Comparison of ENCODE assay signal across 10 cellular contexts in the genomic region with DNA sequence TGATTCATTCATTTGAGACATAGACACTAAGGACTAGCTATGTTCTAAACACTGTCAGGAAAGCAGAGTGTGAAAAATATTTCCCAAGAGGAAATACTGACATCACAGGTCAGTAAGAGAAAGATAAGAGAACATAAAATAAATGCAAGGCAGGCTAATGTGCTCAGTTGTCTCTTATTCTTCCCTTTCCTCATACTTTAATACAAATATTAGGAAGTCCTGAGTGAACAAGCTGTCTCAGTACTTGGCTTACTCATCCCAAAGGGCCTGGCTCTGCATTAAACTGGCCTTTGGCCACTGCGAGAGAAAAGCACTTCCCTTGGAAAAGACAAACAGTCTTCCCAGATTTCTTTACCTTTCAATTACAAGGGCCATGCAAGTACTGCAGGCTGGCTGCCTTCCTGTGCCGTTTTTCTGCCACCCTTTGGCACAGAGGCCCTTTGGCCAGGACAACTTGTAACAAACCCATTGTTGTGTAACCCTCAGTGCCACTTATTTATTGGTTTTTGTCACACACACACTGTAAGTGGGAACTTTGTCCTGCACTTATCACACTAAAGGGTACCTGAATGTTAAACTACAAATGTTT. TPM values are rescaled to one million over a fixed set of nuclear protein-coding genes. Genes with fewer than 3 reads are reported as not detected.
DNase-seq lines count a peak whose midpoint lies in the region; ATAC-seq and TF ChIP-seq lines count a peak whose summit lies in the region.
"Had no signal": no experiment of that assay in that cellular context is flagged by ENCODE, and none has a peak within 500 bp of the region (broad histone marks: within the 10 kb centered on the region; RNA-seq: fewer than 3 reads in every experiment).

No MANE protein-coding gene starts in this region.

- H3K9me3 Mint-ChIP-seq in activated CD4-positive, alpha-beta memory T cell treated with anti-CD3 and anti-CD28 coated beads, Interleukin-2, amount 10 ng/mL, durations not matched to agents 7 days and 5 days = no peaks in the 10 kb centered on the region

- H3K4me1 ChIP-seq in breast epithelium = peaks cover 0 to 8% of the 10 kb centered on the region in 2 donors
- H3K4me1 ChIP-seq in right cardiac atrium (ENCODE audit: control insufficient read depth, insufficient read depth, low read length) = peaks cover 3% of the 10 kb centered on the region
- H3K4me1 ChIP-seq in smooth muscle cell (ENCODE audit: low read depth) = no peaks in the 10 kb centered on the region

- H3K4me3 Mint-ChIP-seq in activated CD4-positive, alpha-beta memory T cell treated with anti-CD3 and anti-CD28 coated beads, Interleukin-2, amount 10 ng/mL, durations not matched to agents 7 days and 5 days = no peak overlapping the region

- no peak overlapping the region for H3K9ac ChIP-seq in smooth muscle cell (ENCODE audit: low read depth)

- H4K20me1 ChIP-seq in smooth muscle cell (ENCODE audit: low read depth) = peaks cover 90% of the 10 kb centered on the region

- WGBS in right cardiac atrium = 14% methylated on average over 2 of the region's 2 CpGs
- WGBS in smooth muscle cell (ENCODE audit: low lambda C conversion rate) = 89% methylated on average over 2 of the region's 2 CpGs

- H3K27me3 ChIP-seq in breast epithelium (no peaks in the 10 kb centered on the region), right cardiac atrium (ENCODE audit: control insufficient read depth, insufficient read depth) (no peaks in the 10 kb centered on the region), smooth muscle cell (ENCODE audit: low read depth) (no peaks in the 10 kb centered on the region)

- H3K9me3 ChIP-seq in breast epithelium (no peaks in the 10 kb centered on the region), right cardiac atrium (ENCODE audit: control insufficient read depth, low read length) (no peaks in the 10 kb centered on the region), smooth muscle cell (replicated peaks; ENCODE audit: low read depth) (no peaks in the 10 kb centered on the region)

- intact Hi-C loops in breast epithelium (cut with DNase I; ENCODE audit: low total_unique reads) = no loop called here
- intact Hi-C loops in right cardiac atrium (cut with DNase I) = no loop called here

- H3K36me3 ChIP-seq in breast epithelium = peaks cover 5% of the 10 kb centered on the region
- peaks cover 4% of the 10 kb centered on the region for H3K36me3 ChIP-seq in smooth muscle cell (ENCODE audit: low read depth)

- H3K4me3 ChIP-seq in breast epithelium (no peak overlapping the region), right cardiac atrium (ENCODE audit: low read length) (no peak overlapping the region), smooth muscle cell (no peak overlapping the region)

- peaks cover 52% of the 10 kb centered on the region for H3K79me2 ChIP-seq in smooth muscle cell (ENCODE audit: low read depth)

- TF ChIP-seq CTCF in breast epithelium (IDR thresholded peaks at IDR 0.05) = no peak
- TF ChIP-seq CTCF in smooth muscle cell (IDR thresholded peaks at IDR 0.05; ENCODE audit: borderline replicate concordance, insufficient read depth, poor library complexity, severe bottlenecking) = no peak

- H3K27ac Mint-ChIP-seq in activated CD4-positive, alpha-beta memory T cell treated with anti-CD3 and anti-CD28 coated beads, Interleukin-2, amount 10 ng/mL, durations not matched to agents 7 days and 5 days = no peak overlapping the region

- no peak overlapping the region for H2AFZ ChIP-seq in smooth muscle cell (ENCODE audit: low read depth)

- TF ChIP-seq POLR2A in breast epithelium (IDR thresholded peaks at IDR 0.05) = no peak

- H3F3A ChIP-seq in smooth muscle cell (ENCODE audit: low read depth) = no peaks in the 10 kb centered on the region

- no peaks in the 10 kb centered on the region for H3K4me1 Mint-ChIP-seq in activated CD4-positive, alpha-beta memory T cell treated with anti-CD3 and anti-CD28 coated beads, Interleukin-2, amount 10 ng/mL, durations not matched to agents 7 days and 5 days

- H3K36me3 Mint-ChIP-seq in activated CD4-positive, alpha-beta memory T cell treated with anti-CD3 and anti-CD28 coated beads, Interleukin-2, amount 10 ng/mL, durations not matched to agents 7 days and 5 days (ENCODE audit: low read depth) = peaks cover 6% of the 10 kb centered on the region

- ATAC-seq in right cardiac atrium (peak; percentile 77 to 80), HG02884 (IDR thresholded peaks at IDR 0.05; ENCODE audit: unreplicated experiment) (no peak), HG03565 (IDR thresholded peaks at IDR 0.05; ENCODE audit: unreplicated experiment) (no peak)

- peak overlapping the region; percentile 54 to 64 for H3K27ac ChIP-seq in breast epithelium
- H3K27ac ChIP-seq in right cardiac atrium (ENCODE audit: low read length) = peak overlapping the region; percentile 11
- peak overlapping the region; percentile 21 for H3K27ac ChIP-seq in smooth muscle cell (ENCODE audit: low read depth)
- H3K27ac ChIP-seq: HL-60 had no signal

- POLR2A ChIA-PET in activated CD4-positive, alpha-beta memory T cell treated with anti-CD3 and anti-CD28 coated beads, Interleukin-2, amount 10 ng/mL, durations not matched to agents 7 days and 5 days (lab: Charles Lee) = no interaction called here

- CTCF ChIA-PET in activated CD4-positive, alpha-beta memory T cell treated with anti-CD3 and anti-CD28 coated beads, Interleukin-2, amount 10 ng/mL, durations not matched to agents 7 days and 5 days (lab: Charles Lee) = interaction anchor here (1.2 kb wide), 1 partner anchor 238 kb away, joined by 4 read pairs; no protein-coding TSS in a partner anchor

- H3K27me3 Mint-ChIP-seq in activated CD4-positive, alpha-beta memory T cell treated with anti-CD3 and anti-CD28 coated beads, Interleukin-2, amount 10 ng/mL, durations not matched to agents 7 days and 5 days = no peaks in the 10 kb centered on the region

- peak; percentile 23 for DNase-seq in HCEC 1CT
- no peak for DNase-seq in breast epithelium (ENCODE audit: low spot score in 2 of 2)
- peak in 2 of 3 donors; percentile 22 to 60 for DNase-seq in right cardiac atrium
- no peak for DNase-seq in smooth muscle cell (lab: John Stamatoyannopoulos, UW; ENCODE audit: unreplicated experiment)
- no peak for DNase-seq in activated CD4-positive, alpha-beta memory T cell treated with anti-CD3 and anti-CD28 coated beads, Interleukin-2, amount 10 ng/mL, durations not matched to agents 7 days and 5 days
- no peak for DNase-seq in NCI-H1417 treated with DMSO at 0.1 percent for 48 hours (lab: John Stamatoyannopoulos, UW)
- DNase-seq: stimulated activated CD4-positive, alpha-beta T cell treated with anti-CD3 and anti-CD28 coated beads, Interleukin-2, amount 100 ng/mL, for 48 hours had no signal

- H3K4me2 ChIP-seq in smooth muscle cell = no peak overlapping the region

RNA-seq across cellular contexts. Expression of a gene that starts 31.7 kb away (rescaled TPM):
- total RNA-seq in breast epithelium = 10 to 100 TPM; 13.8 to 21.7 (median 20.3) TPM
- 10 to 100 TPM; 14.1 to 19.7 (median 17.2) TPM for total RNA-seq in right cardiac atrium
- 8.6 TPM for polyA plus RNA-seq in right cardiac atrium
- total RNA-seq in smooth muscle cell = 18.4 and 23.3 TPM in 2 replicates
- 26.7 and 32.9 TPM in 2 replicates for polyA plus RNA-seq in smooth muscle cell
- total RNA-seq in activated CD4-positive, alpha-beta memory T cell treated with anti-CD3 and anti-CD28 coated beads, Interleukin-2, amount 10 ng/mL, durations not matched to agents 7 days and 5 days = 10 to 100 TPM; 36.3 to 39.6 TPM

RNA-seq across cellular contexts. Expression of a gene that starts 48.5 kb away (rescaled TPM):
- 100 to 1,000 TPM in 2 of 3 donors, 10 to 100 TPM in 1; 99.2 to 110 (median 101) TPM for total RNA-seq in breast epithelium
- 10 to 100 TPM; 40.0 to 65.1 (median 53.3) TPM for total RNA-seq in right cardiac atrium
- polyA plus RNA-seq in right cardiac atrium = 51.4 TPM
- 92.4 and 105 TPM in 2 replicates for total RNA-seq in smooth muscle cell
- 68.8 and 72.6 TPM in 2 replicates for polyA plus RNA-seq in smooth muscle cell
- total RNA-seq in activated CD4-positive, alpha-beta memory T cell treated with anti-CD3 and anti-CD28 coated beads, Interleukin-2, amount 10 ng/mL, durations not matched to agents 7 days and 5 days = 100 to 1,000 TPM; 133 to 136 TPM

Comparison
In these comparisons a context has a peak if more than half of its experiments do, and no peak if none do; other contexts are left out.
1. DNase-seq: peak in HCEC 1CT (single experiment) and right cardiac atrium (2 of 3); none in breast epithelium (0 of 2), smooth muscle cell (single experiment), activated CD4-positive, alpha-beta memory T cell treated with anti-CD3 and anti-CD28 coated beads, Interleukin-2, amount 10 ng/mL, durations not matched to agents 7 days and 5 days (single experiment) and NCI-H1417 treated with DMSO at 0.1 percent for 48 hours (single experiment).
2. ATAC-seq: peak in right cardiac atrium (2 of 2); none in HG02884 (single experiment) and HG03565 (single experiment).
3. Peak in every context shown above with its lines, with median percentiles within 50 percentile points of each other: H3K27ac ChIP-seq.